ENCODE assay signal across 1 cellular context in genomic region chr1:246001821-246002220, GRCh38.
TF ChIP-seq lines count a peak whose summit lies in the region.

No MANE protein-coding gene starts in this region.

TF ChIP-seq in SK-N-SH, 30 proteins besides CTCF, POLR2A, EP300 and RAD21:
- TF ChIP-seq USF2 (IDR thresholded peaks at IDR 0.05; ENCODE audit: borderline replicate concordance, low read depth, low read length), result no peak
- TF ChIP-seq RXRA (IDR thresholded peaks at IDR 0.05; ENCODE audit: borderline replicate concordance, low read depth), result no peak
- TF ChIP-seq NRF1 (IDR thresholded peaks at IDR 0.05; ENCODE audit: low read depth, low read length), result no peak
- TF ChIP-seq MAX (IDR thresholded peaks at IDR 0.05; ENCODE audit: low read depth), result no peak
- TF ChIP-seq JUND (IDR thresholded peaks at IDR 0.05), result no peak
- TF ChIP-seq FOSL2 (IDR thresholded peaks at IDR 0.05; ENCODE audit: borderline replicate concordance, low read depth), result no peak
- no peak for TF ChIP-seq NFIC (IDR thresholded peaks at IDR 0.05; ENCODE audit: borderline replicate concordance)
- TF ChIP-seq RFX5 (IDR thresholded peaks at IDR 0.05; ENCODE audit: low read length), result no peak
- TF ChIP-seq TEAD4 (IDR thresholded peaks at IDR 0.05; ENCODE audit: borderline replicate concordance, insufficient read depth), result no peak
- TF ChIP-seq TAF1 (IDR thresholded peaks at IDR 0.05; ENCODE audit: borderline replicate concordance, low read depth, low read length), result no peak
- no peak for TF ChIP-seq ELF1 (IDR thresholded peaks at IDR 0.05)
- TF ChIP-seq SIN3A (IDR thresholded peaks at IDR 0.05; ENCODE audit: borderline replicate concordance, low read depth, low read length), result no peak
- TF ChIP-seq FOXM1 (IDR thresholded peaks at IDR 0.05; ENCODE audit: low read depth), result no peak
- no peak for TF ChIP-seq IRF3 (IDR thresholded peaks at IDR 0.05; ENCODE audit: low read depth, low read length)
